Comparison of ENCODE assay signal across 8 cellular contexts in the genomic region with DNA sequence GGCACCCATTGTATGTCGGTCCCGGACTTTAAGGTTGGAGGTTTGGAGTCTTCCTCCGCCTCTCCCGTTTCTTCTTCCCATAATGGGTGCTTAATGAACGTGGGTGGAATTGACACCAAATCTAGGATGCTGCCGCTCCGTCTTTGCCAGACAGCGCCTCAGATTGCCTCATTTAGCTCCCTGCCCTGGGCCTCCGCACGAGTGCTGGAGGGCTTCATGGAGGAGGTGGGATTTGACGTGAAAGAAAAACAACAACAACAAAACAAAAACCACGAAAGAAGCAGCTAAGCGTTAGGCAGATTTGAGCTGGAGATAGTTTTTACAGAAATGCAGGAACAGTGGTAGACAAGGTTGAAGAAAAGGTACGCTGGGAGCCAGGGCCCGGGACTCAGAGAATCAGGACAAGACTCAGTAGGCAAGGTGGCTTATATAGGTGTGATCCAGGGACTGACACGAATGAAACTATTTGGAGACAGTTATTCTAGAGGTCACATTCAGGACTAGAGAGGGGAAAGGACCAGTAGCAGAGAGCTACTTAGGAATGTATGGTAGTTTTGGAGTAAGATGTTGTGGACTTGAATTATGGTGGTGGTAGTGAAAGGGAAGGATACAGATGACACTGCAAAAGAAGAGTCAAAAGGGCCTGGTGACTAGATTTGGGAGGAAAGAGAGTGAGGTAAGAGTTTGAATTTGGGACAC.
DNase-seq lines count a peak whose midpoint lies in the region; ATAC-seq and TF ChIP-seq lines count a peak whose summit lies in the region.

No MANE protein-coding gene starts in this region.

- no peak for TF ChIP-seq CTCF in HFF-Myc (IDR thresholded peaks at IDR 0.05; ENCODE audit: low read depth, low read length, missing control alignments)
- no peak for TF ChIP-seq CTCF in WI38 (IDR thresholded peaks at IDR 0.05; ENCODE audit: low read depth, low read length)

- DNase-seq in HFF-Myc (ENCODE audit: extremely low read depth, low read depth) (no peak), hepatic stellate cell (ENCODE audit: low spot score) (peak; percentile 5), T-helper 9 cell (no peak), AML-193 (lab: John Stamatoyannopoulos, UW) (no peak)
- no peak for DNase-seq in stimulated activated effector memory CD8-positive, alpha-beta T cell treated with anti-CD3 and anti-CD28 coated beads, Interleukin-12 subunit alpha, Interleukin-12 subunit beta, amount 100 ng/mL, for 72 hours (ENCODE audit: low spot score in 2 of 2)

- H3K27ac Mint-ChIP-seq in stimulated activated effector memory CD8-positive, alpha-beta T cell treated with anti-CD3 and anti-CD28 coated beads, Interleukin-12 subunit alpha, Interleukin-12 subunit beta, amount 100 ng/mL, for 72 hours, result peak overlapping the region; percentile 97

- peak; percentile 25 for ATAC-seq in GM18498 (IDR thresholded peaks at IDR 0.05; ENCODE audit: unreplicated experiment)
- ATAC-seq in stimulated activated effector memory CD8-positive, alpha-beta T cell treated with anti-CD3 and anti-CD28 coated beads, Interleukin-12 subunit alpha, Interleukin-12 subunit beta, amount 100 ng/mL, for 72 hours, result peak; percentile 12
- ATAC-seq in HG02852 (IDR thresholded peaks at IDR 0.05; ENCODE audit: unreplicated experiment), result no peak

- peaks cover 27% of the 10 kb centered on the region for H3K4me1 Mint-ChIP-seq in stimulated activated effector memory CD8-positive, alpha-beta T cell treated with anti-CD3 and anti-CD28 coated beads, Interleukin-12 subunit alpha, Interleukin-12 subunit beta, amount 100 ng/mL, for 72 hours

- H3K4me3 ChIP-seq in HFF-Myc (replicated peaks; ENCODE audit: low read depth, low read length) (peak overlapping the region; percentile 95), WI38 (ENCODE audit: low read depth, low read length) (peak overlapping the region; percentile 82)

- H3K9me3 Mint-ChIP-seq in stimulated activated effector memory CD8-positive, alpha-beta T cell treated with anti-CD3 and anti-CD28 coated beads, Interleukin-12 subunit alpha, Interleukin-12 subunit beta, amount 100 ng/mL, for 72 hours, result no peaks in the 10 kb centered on the region

- H3K36me3 Mint-ChIP-seq in stimulated activated effector memory CD8-positive, alpha-beta T cell treated with anti-CD3 and anti-CD28 coated beads, Interleukin-12 subunit alpha, Interleukin-12 subunit beta, amount 100 ng/mL, for 72 hours, result peaks cover 23% of the 10 kb centered on the region

- H3K4me3 Mint-ChIP-seq in stimulated activated effector memory CD8-positive, alpha-beta T cell treated with anti-CD3 and anti-CD28 coated beads, Interleukin-12 subunit alpha, Interleukin-12 subunit beta, amount 100 ng/mL, for 72 hours, result peak overlapping the region; percentile 99
